Comparison of ENCODE assay signal across 8 cellular contexts in genomic region chr1:57307382-57307781, GRCh38.
A peak's percentile ranks its signal among the peaks of the same experiment; 100 is the strongest.
DNase-seq lines count a peak whose midpoint lies in the region; ATAC-seq and TF ChIP-seq lines count a peak whose summit lies in the region.

No MANE protein-coding gene starts in this region.

- peak; percentile 35 to 78 (median 48) for DNase-seq in CD4-positive, alpha-beta T cell
- peak; percentile 98 for DNase-seq in Jurkat, Clone E6-1 (ENCODE audit: low read depth, low spot score)
- peak; percentile 24 to 36 for DNase-seq in activated CD4-positive, alpha-beta T cell treated with anti-CD3 and anti-CD28 coated beads, Interleukin-2, amount 50 U/mL, for 4 hours
- DNase-seq in iPS-NIHi11 (ENCODE audit: low spot score) (peak; percentile 39), SHP77 treated with DMSO at 0.1 percent for 48 hours (lab: John Stamatoyannopoulos, UW) (no peak), NCI-H1048 (lab: John Stamatoyannopoulos, UW) (no peak), NCI-H2081 treated with DMSO at 0.1 percent for 48 hours (lab: John Stamatoyannopoulos, UW) (no peak)

- peaks cover 12% of the 10 kb centered on the region for H3K4me1 Mint-ChIP-seq in CD4-positive, alpha-beta T cell (ENCODE audit: low read depth)

- H3K9me3 ChIP-seq in CD4-positive, alpha-beta T cell (ENCODE audit: control insufficient read depth, low read length), result no peaks in the 10 kb centered on the region

- H3K27ac Mint-ChIP-seq in CD4-positive, alpha-beta T cell, result peak overlapping the region; percentile 82

- peak overlapping the region; percentile 57 for H3K4me3 Mint-ChIP-seq in CD4-positive, alpha-beta T cell

- TF ChIP-seq CTCF in CD4-positive, alpha-beta T cell (IDR thresholded peaks at IDR 0.05), result no peak

- H3K27me3 Mint-ChIP-seq in CD4-positive, alpha-beta T cell, result peaks cover 4% of the 10 kb centered on the region

- no peaks in the 10 kb centered on the region for H3K36me3 Mint-ChIP-seq in CD4-positive, alpha-beta T cell (ENCODE audit: low read depth)

- CTCF ChIA-PET in CD4-positive, alpha-beta T cell (lab: Charles Lee), result no interaction called here

- H3K27me3 ChIP-seq in CD4-positive, alpha-beta T cell (ENCODE audit: control insufficient read depth, insufficient read depth, low read length), result no peaks in the 10 kb centered on the region

- POLR2A ChIA-PET in CD4-positive, alpha-beta T cell (lab: Charles Lee), result interaction anchor here (1.1 kb wide), 1 partner anchor 15 kb away, joined by 3 read pairs; no protein-coding TSS in a partner anchor

- H3K9me3 Mint-ChIP-seq in CD4-positive, alpha-beta T cell, result peaks cover 6% of the 10 kb centered on the region

- H3K4me3 ChIP-seq in Jurkat, Clone E6-1 (ENCODE audit: low read length), result no peak overlapping the region

- H3K27ac ChIP-seq in CD4-positive, alpha-beta T cell (ENCODE audit: low read depth, low read length), result no peak overlapping the region

- intact Hi-C loops in CD4-positive, alpha-beta T cell (cut with DNase I, micrococcal nuclease), result no loop called here

- ATAC-seq in CD4-positive, alpha-beta T cell (ENCODE audit: poor library complexity), result peak; percentile 93
- ATAC-seq in GM19467 (IDR thresholded peaks at IDR 0.05; ENCODE audit: unreplicated experiment), result peak; percentile 88

Comparison
In these comparisons a context has a peak if more than half of its experiments do, and no peak if none do; other contexts are left out.
1. DNase-seq: peak in CD4-positive, alpha-beta T cell (10 of 10), Jurkat, Clone E6-1 (single experiment), activated CD4-positive, alpha-beta T cell treated with anti-CD3 and anti-CD28 coated beads, Interleukin-2, amount 50 U/mL, for 4 hours (2 of 2) and iPS-NIHi11 (single experiment); none in SHP77 treated with DMSO at 0.1 percent for 48 hours (single experiment), NCI-H1048 (single experiment) and NCI-H2081 treated with DMSO at 0.1 percent for 48 hours (single experiment).